ENCODE assay signal across 20 cellular contexts in the genomic region with DNA sequence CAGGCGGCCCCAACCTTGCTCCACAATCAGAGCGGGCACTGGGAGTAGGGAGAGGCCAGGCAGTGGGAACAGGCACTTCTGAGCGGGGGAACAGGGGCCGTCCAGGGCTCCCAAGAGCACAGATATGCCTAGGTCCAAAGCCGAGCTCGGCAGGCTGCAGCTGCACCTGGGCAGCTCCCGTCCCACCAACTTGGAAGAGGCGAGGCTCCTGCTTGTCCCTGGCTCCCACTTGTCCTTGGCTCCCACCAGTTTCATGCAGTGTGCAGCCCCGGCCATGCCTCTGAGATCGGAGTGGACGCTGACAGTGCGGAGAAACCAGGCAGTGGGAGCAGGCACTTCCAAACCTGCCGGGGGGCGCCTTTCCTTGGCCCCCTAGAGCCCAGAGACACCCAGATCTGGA.
"Had no signal": no experiment of that assay in that cellular context is flagged by ENCODE, and none has a peak within 500 bp of the region (broad histone marks: within the 10 kb centered on the region; RNA-seq: fewer than 3 reads in every experiment).

No MANE protein-coding gene starts in this region.

- H3K27me3 Mint-ChIP-seq: memory B cell had no signal

- H3K27ac Mint-ChIP-seq: immature natural killer cell, memory B cell, mesothelial cell of epicardium, naive B cell had no signal

- H3K9me3 Mint-ChIP-seq: memory B cell had no signal

- H3K4me1 Mint-ChIP-seq: immature natural killer cell, mesothelial cell of epicardium had no signal

- H3K36me3 Mint-ChIP-seq: immature natural killer cell, mesothelial cell of epicardium, naive B cell had no signal

- H3K4me3 Mint-ChIP-seq: immature natural killer cell, memory B cell, mesothelial cell of epicardium, naive B cell had no signal

- DNase-seq: hippocampal formation, hypothalamus, immature natural killer cell, islet precursor cell, kidney, kidney glomerular epithelial cell, left cardiac atrium, left colon, left lung, left ventricle myocardium inferior, left ventricle myocardium superior, lower lobe of right lung, mammary epithelial cell, mesenchymal stem cell, mesendoderm, midbrain, mucosa of descending colon, naive B cell had no signal
